In the genomic region with DNA sequence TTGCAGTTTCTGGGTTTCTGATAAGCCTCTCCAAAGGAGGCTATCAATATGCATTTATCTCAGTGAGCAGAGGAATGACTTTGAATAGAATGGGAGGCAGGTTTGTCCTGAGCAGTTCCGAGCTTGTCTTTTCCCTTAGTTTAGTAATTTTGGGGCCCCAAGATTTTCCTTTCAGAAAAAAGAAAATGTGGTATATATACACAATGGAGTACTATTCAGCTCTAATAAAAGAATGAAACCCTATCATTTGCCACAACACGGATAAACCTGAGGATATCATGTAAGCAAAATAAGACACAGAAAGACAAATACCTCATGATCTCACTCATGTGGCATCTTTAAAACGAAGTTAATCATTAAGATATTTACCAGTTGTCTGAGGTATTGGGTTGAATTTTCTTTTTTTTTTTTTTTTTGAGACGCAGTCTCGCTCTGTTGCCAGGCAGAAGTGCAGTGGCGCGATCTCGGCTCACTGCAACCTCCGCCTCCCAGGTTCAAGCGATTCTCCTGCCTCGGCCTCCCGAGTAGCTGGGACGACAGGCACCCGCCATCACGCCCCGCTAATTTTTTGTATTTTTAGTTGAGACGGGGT, we compare ENCODE assay signal across 8 cellular contexts. TPM values are rescaled to one million over a fixed set of nuclear protein-coding genes. Genes with fewer than 3 reads are reported as not detected.
DNase-seq lines count a peak whose midpoint lies in the region; FAIRE-seq and TF ChIP-seq lines count a peak whose summit lies in the region.

No MANE protein-coding gene starts in this region.

- peaks cover 95% of the 10 kb centered on the region for H3K79me2 ChIP-seq in GM23248 (ENCODE audit: insufficient read depth)

- in situ Hi-C loops in GM23248 (cut with MboI) (no loop called here), SK-MEL-5 (cut with HindIII; ENCODE audit: low pct_unique_long_range_greater_than_20kb, low sequenced_read_pairs) (no loop called here)

- peak overlapping the region; percentile 98 for H3K9ac ChIP-seq in GM23248

- no peak for TF ChIP-seq POLR2A in esophagus squamous epithelium (IDR thresholded peaks at IDR 0.05)

- H3F3A ChIP-seq in GM23248 (ENCODE audit: insufficient read depth), result no peaks in the 10 kb centered on the region

- H3K36me3 Mint-ChIP-seq in CD14-positive monocyte, result peaks cover 47 to 61% of the 10 kb centered on the region in 2 donors

- H3K4me3 ChIP-seq in GM23248, result peak overlapping the region; percentile 91
- H3K4me3 ChIP-seq in esophagus squamous epithelium, result peak overlapping the region; percentile 72 to 94 (median 81)
- H3K4me3 ChIP-seq in neutrophil (ENCODE audit: low read depth in 1 of 2, low read length in 1 of 2), result peak overlapping the region; percentile 83 to 85

- H3K9me2 ChIP-seq in GM23248 (ENCODE audit: insufficient read depth), result no peaks in the 10 kb centered on the region

- peak overlapping the region; percentile 93 to 94 for H3K4me3 Mint-ChIP-seq in CD14-positive monocyte

- DNase-seq in CD14-positive monocyte (ENCODE audit: low spot score) (no peak), GM23248 (peak; percentile 22), SK-MEL-5 (ENCODE audit: low read depth, low spot score) (peak; percentile 22), esophagus squamous epithelium (lab: John Stamatoyannopoulos, UW) (no peak), ecto neural progenitor cell (ENCODE audit: low spot score) (no peak), HTR-8/SVneo (ENCODE audit: insufficient read length, low spot score) (no peak), AG08396 (ENCODE audit: low spot score) (no peak)

- no peaks in the 10 kb centered on the region for H3K9me3 ChIP-seq in GM23248 (ENCODE audit: low read depth)
- H3K9me3 ChIP-seq in esophagus squamous epithelium, result peaks cover 0 to 19% (median 9%) of the 10 kb centered on the region in 3 donors
- no peaks in the 10 kb centered on the region for H3K9me3 ChIP-seq in neutrophil

- H2AFZ ChIP-seq in GM23248, result peak overlapping the region; percentile 88

- peaks cover 15% of the 10 kb centered on the region; the same call in 1 of the 2 replicates for H3K4me1 ChIP-seq in GM23248 (ENCODE audit: insufficient read depth)
- peaks cover 6 to 39% (median 19%) of the 10 kb centered on the region in 3 donors for H3K4me1 ChIP-seq in esophagus squamous epithelium
- H3K4me1 ChIP-seq in neutrophil (ENCODE audit: control insufficient read depth in 1 of 2, insufficient read depth in 1 of 2, low read depth in 1 of 2, low read length in 1 of 2), result peaks cover 13% of the 10 kb centered on the region in 2 experiments

- H3K27ac ChIP-seq in GM23248 (peak overlapping the region; percentile 80), esophagus squamous epithelium (peak overlapping the region; percentile 85 to 96 (median 92)), neutrophil (peak overlapping the region; percentile 86)

- peaks cover 23 to 61% (median 46%) of the 10 kb centered on the region in 7 donors for H3K9me3 Mint-ChIP-seq in CD14-positive monocyte

- FAIRE-seq in HTR-8/SVneo (lab: Jason Lieb, UNC), result no peak

- no peaks in the 10 kb centered on the region for H4K20me1 ChIP-seq in GM23248 (ENCODE audit: insufficient read depth)

- H3K27me3 ChIP-seq in GM23248 (replicated peaks; ENCODE audit: insufficient read depth) (no peaks in the 10 kb centered on the region), esophagus squamous epithelium (no peaks in the 10 kb centered on the region), neutrophil (no peaks in the 10 kb centered on the region)

- H3K27me3 Mint-ChIP-seq in CD14-positive monocyte (ENCODE audit: low read depth in 3 of 3), result peaks cover 0 to 3% (median 0%) of the 10 kb centered on the region in 3 donors

- peaks cover 15% of the 10 kb centered on the region; the same call in 1 of the 2 replicates for H3K36me3 ChIP-seq in GM23248 (ENCODE audit: low read depth)
- H3K36me3 ChIP-seq in esophagus squamous epithelium, result peaks cover 0 to 46% (median 4%) of the 10 kb centered on the region in 3 donors
- peaks cover 28% of the 10 kb centered on the region for H3K36me3 ChIP-seq in neutrophil

- 8 to 9% methylated on average over 14 to 17 of the region's 17 CpGs for WGBS in GM23248 (ENCODE audit: low coverage in 1 of 2, low lambda C conversion rate in 2 of 2, missing lambda C conversion rate in 2 of 2), 2 experiments
- WGBS in esophagus squamous epithelium, 2 donors, result 5 to 6% methylated on average over 15 to 17 of the region's 17 CpGs

- peaks cover 14% of the 10 kb centered on the region for H3K4me1 Mint-ChIP-seq in CD14-positive monocyte

- H3K27ac Mint-ChIP-seq in CD14-positive monocyte, result peak overlapping the region; percentile 90 to 98 (median 97)

- H3K4me2 ChIP-seq in GM23248 (ENCODE audit: unreplicated experiment), result peak overlapping the region; percentile 63

- no peak for TF ChIP-seq CTCF in CD14-positive monocyte (IDR thresholded peaks at IDR 0.05)
- TF ChIP-seq CTCF in esophagus squamous epithelium (IDR thresholded peaks at IDR 0.05), result no peak
- no peak for TF ChIP-seq CTCF in neutrophil (IDR thresholded peaks at IDR 0.05)

- intact Hi-C loops in CD14-positive monocyte (cut with micrococcal nuclease), result loop anchor here in 1 of 2 donors (2.0 to 10.0 kb wide), 2 partner anchors 24 to 176 kb away; partner anchors contain the start of genes ATP5ME and MYL5
- intact Hi-C loops in esophagus squamous epithelium (cut with DNase I), result no loop called here

RNA-seq across cellular contexts. Expression of gene ZNF721, which starts 0.5 kb away (rescaled TPM):
- 10 to 100 TPM; 12.5 to 14.8 TPM for polyA plus RNA-seq in CD14-positive monocyte
- 7.8 and 10.7 TPM in 2 replicates for total RNA-seq in GM23248 (2014; rRNA removed; shearing (Covaris generic))
- 10.6 TPM in 2 replicates for polyA plus RNA-seq in GM23248 (2016; fragmentation: Nextera tagmentation; extraction: Ambion mirVana)
- 18.1 and 22.9 TPM in 2 replicates for total RNA-seq in SK-MEL-5 (2014; rRNA removed; shearing (Covaris generic))
- polyA plus RNA-seq in SK-MEL-5 (2015; cell fraction: cytosol; rRNA removed), result 13.7 and 19.0 TPM in 2 replicates
- polyA plus RNA-seq in SK-MEL-5 (2015; cell fraction: nucleus; rRNA removed), result 25.5 and 27.0 TPM in 2 replicates
- 10 to 100 TPM in 3 of 4 donors, 1 to 10 TPM in 1; 6.7 to 26.5 (median 15.0) TPM for total RNA-seq in esophagus squamous epithelium

RNA-seq across cellular contexts. Expression of gene PIGG, which starts 0.6 kb away (rescaled TPM):
- 10 to 100 TPM; 18.4 to 23.6 TPM for polyA plus RNA-seq in CD14-positive monocyte
- total RNA-seq in GM23248 (2014; rRNA removed; shearing (Covaris generic)), result 39.8 and 47.8 TPM in 2 replicates
- polyA plus RNA-seq in GM23248 (2016; fragmentation: Nextera tagmentation; extraction: Ambion mirVana), result 51.2 and 53.8 TPM in 2 replicates
- 33.2 and 38.9 TPM in 2 replicates for total RNA-seq in SK-MEL-5 (2014; rRNA removed; shearing (Covaris generic))
- polyA plus RNA-seq in SK-MEL-5 (2015; cell fraction: cytosol; rRNA removed), result 29.0 and 31.6 TPM in 2 replicates
- polyA plus RNA-seq in SK-MEL-5 (2015; cell fraction: nucleus; rRNA removed), result 105 and 114 TPM in 2 replicates
- 10 to 100 TPM; 30.2 to 46.2 (median 34.2) TPM for total RNA-seq in esophagus squamous epithelium

Comparison
In these comparisons a context has a peak if more than half of its experiments do, and no peak if none do; other contexts are left out.
1. DNase-seq: peak in GM23248 (single experiment) and SK-MEL-5 (single experiment); none in CD14-positive monocyte (single experiment), esophagus squamous epithelium (single experiment), ecto neural progenitor cell (single experiment), HTR-8/SVneo (single experiment) and AG08396 (single experiment).
2. Peak in every context shown above with its lines, with median percentiles within 50 percentile points of each other: H3K27ac ChIP-seq and H3K4me3 ChIP-seq.